30 cellular contexts compared by ENCODE assay signal in genomic region chr20:55142932-55143331, GRCh38.
"Had no signal": no experiment of that assay in that cellular context is flagged by ENCODE, and none has a peak within 500 bp of the region (broad histone marks: within the 10 kb centered on the region; RNA-seq: fewer than 3 reads in every experiment).

No MANE protein-coding gene starts in this region.

- H3K27ac ChIP-seq: neural progenitor cell, ovary, parathyroid adenoma, psoas muscle, right lobe of liver, sigmoid colon, suprapubic skin, testis, tibial artery, upper lobe of right lung, uterus had no signal

- H3K27me3 Mint-ChIP-seq: stimulated activated memory B cell treated with anti-CD40 and anti-IgM and Interleukin-4, amounts not matched to agents 10 μg/mL and 1 μg/mL and 100 μg/mL, for 72 hours; stimulated activated naive CD8-positive, alpha-beta T cell treated with anti-CD3 and anti-CD28 coated beads, Interleukin-15, amount 100 ng/mL, for 72 hours had no signal

- H2AFZ ChIP-seq: neural progenitor cell, parathyroid adenoma had no signal

- H3K27ac Mint-ChIP-seq: natural killer cell; nephron; neural progenitor cell; progenitor cell of endocrine pancreas; stimulated activated memory B cell treated with anti-CD40 and anti-IgM and Interleukin-4, amounts not matched to agents 10 μg/mL and 1 μg/mL and 100 μg/mL, for 72 hours; stimulated activated naive CD8-positive, alpha-beta T cell treated with anti-CD3 and anti-CD28 coated beads, Interleukin-15, amount 100 ng/mL, for 72 hours; type B pancreatic cell had no signal

- H3K36me3 ChIP-seq: neural progenitor cell, ovary, right lobe of liver, sigmoid colon, suprapubic skin, tibial artery, transverse colon, upper lobe of right lung, uterus had no signal

- H3K27me3 ChIP-seq: neural progenitor cell, ovary, right lobe of liver, sigmoid colon, suprapubic skin, testis, tibial artery, transverse colon, upper lobe of right lung, uterus had no signal

- H3K9me3 Mint-ChIP-seq: neural progenitor cell; stimulated activated memory B cell treated with anti-CD40 and anti-IgM and Interleukin-4, amounts not matched to agents 10 μg/mL and 1 μg/mL and 100 μg/mL, for 72 hours; type B pancreatic cell had no signal

- ATAC-seq: natural killer cell; psoas muscle; right cardiac atrium; right lobe of liver; stimulated activated memory B cell treated with anti-CD40 and anti-IgM and Interleukin-4, amounts not matched to agents 10 μg/mL and 1 μg/mL and 100 μg/mL, for 72 hours; stimulated activated naive CD8-positive, alpha-beta T cell treated with anti-CD3 and anti-CD28 coated beads, Interleukin-15, amount 100 ng/mL, for 72 hours; stimulated activated naive CD8-positive, alpha-beta T cell treated with anti-CD3 and anti-CD28 coated beads, Interleukin-15, Interleukin-2, amounts not matched to agents 100 U/mL and 50 U/mL, for 24 hours; upper lobe of right lung had no signal

- H3K4me1 Mint-ChIP-seq: natural killer cell; neural progenitor cell; stimulated activated memory B cell treated with anti-CD40 and anti-IgM and Interleukin-4, amounts not matched to agents 10 μg/mL and 1 μg/mL and 100 μg/mL, for 72 hours; stimulated activated naive CD8-positive, alpha-beta T cell treated with anti-CD3 and anti-CD28 coated beads, Interleukin-15, amount 100 ng/mL, for 72 hours had no signal

- H3K79me2 ChIP-seq: parathyroid adenoma had no signal

- H3K36me3 Mint-ChIP-seq: natural killer cell; neural progenitor cell; stimulated activated memory B cell treated with anti-CD40 and anti-IgM and Interleukin-4, amounts not matched to agents 10 μg/mL and 1 μg/mL and 100 μg/mL, for 72 hours; type B pancreatic cell had no signal

- H3K4me3 Mint-ChIP-seq: natural killer cell; nephron; neural progenitor cell; stimulated activated memory B cell treated with anti-CD40 and anti-IgM and Interleukin-4, amounts not matched to agents 10 μg/mL and 1 μg/mL and 100 μg/mL, for 72 hours; stimulated activated naive CD8-positive, alpha-beta T cell treated with anti-CD3 and anti-CD28 coated beads, Interleukin-15, amount 100 ng/mL, for 72 hours; type B pancreatic cell had no signal

- H3K4me3 ChIP-seq: neural progenitor cell, ovary, psoas muscle, right lobe of liver, sigmoid colon, suprapubic skin, testis, tibial artery, transverse colon, upper lobe of right lung, uterus had no signal

- DNase-seq: natural killer cell; occipital lobe; ovary; posterior cingulate gyrus; psoas muscle; right cardiac atrium; right lobe of liver; sigmoid colon; small intestine; stimulated activated CD4-positive, alpha-beta T cell treated with anti-CD3 and anti-CD28 coated beads, Interleukin-15, amount 100 ng/mL, for 24 hours; stimulated activated CD4-positive, alpha-beta T cell treated with anti-CD3 and anti-CD28 coated beads, Interleukin-2, amount 100 ng/mL, for 24 hours; stimulated activated CD4-positive, alpha-beta T cell treated with anti-CD3 and anti-CD28 coated beads, Interleukin-2, amount 100 ng/mL, for 48 hours; stimulated activated CD4-positive, alpha-beta T cell treated with anti-CD3 and anti-CD28 coated beads, Interleukin-4, amount 100 ng/mL, for 4 hours; stimulated activated CD8-positive, alpha-beta memory T cell treated with anti-CD3 and anti-CD28 coated beads, Interleukin-4, amount 100 ng/mL, for 48 hours; stimulated activated naive CD4-positive, alpha-beta T cell; stimulated activated naive CD8-positive, alpha-beta T cell treated with anti-CD3 and anti-CD28 coated beads, Interleukin-15, amount 100 ng/mL, for 72 hours; stimulated activated naive CD8-positive, alpha-beta T cell treated with anti-CD3 and anti-CD28 coated beads, Interleukin-15, Interleukin-2, amounts not matched to agents 100 U/mL and 50 U/mL, for 24 hours; substantia nigra; testis; tibial artery; transverse colon; upper lobe of right lung; uterus had no signal

- H3K4me1 ChIP-seq: neural progenitor cell, parathyroid adenoma, psoas muscle, right lobe of liver, sigmoid colon, suprapubic skin, testis, tibial artery, transverse colon, upper lobe of right lung, uterus had no signal

- H3K9ac ChIP-seq: neural progenitor cell, parathyroid adenoma had no signal

- H3K4me2 ChIP-seq: neural progenitor cell had no signal

- H3K9me3 ChIP-seq: ovary, psoas muscle, right lobe of liver, sigmoid colon, suprapubic skin, testis, tibial artery, transverse colon, upper lobe of right lung, uterus had no signal
